8 cellular contexts compared by ENCODE assay signal in genomic region chr4:157992038-157992706, GRCh38.
A peak's percentile ranks its signal among the peaks of the same experiment; 100 is the strongest.
DNase-seq lines count a peak whose midpoint lies in the region; ATAC-seq, FAIRE-seq and TF ChIP-seq lines count a peak whose summit lies in the region.

No MANE protein-coding gene starts in this region.

- peaks cover 18% of the 10 kb centered on the region for H3K4me1 ChIP-seq in PC-3 (ENCODE audit: insufficient read depth, low read length)
- H3K4me1 ChIP-seq in left lung = peaks cover 3 to 12% of the 10 kb centered on the region in 2 donors
- peaks cover 8 to 12% of the 10 kb centered on the region in 2 donors for H3K4me1 ChIP-seq in thoracic aorta (ENCODE audit: control insufficient read depth in 1 of 2, low read depth in 2 of 2)

- H3K27me3 ChIP-seq in PC-3 (ENCODE audit: low read length) (no peaks in the 10 kb centered on the region), left lung (no peaks in the 10 kb centered on the region), thoracic aorta (replicated peaks; ENCODE audit: insufficient read depth) (no peaks in the 10 kb centered on the region)

- no TSS peak for BruUV-seq in PC-3 (replicated peaks; lab: Mats Ljungman, UMichigan)

- H3K9me3 ChIP-seq in PC-3 (ENCODE audit: low read length) = no peaks in the 10 kb centered on the region
- H3K9me3 ChIP-seq in left lung = no peaks in the 10 kb centered on the region
- no peaks in the 10 kb centered on the region for H3K9me3 ChIP-seq in thoracic aorta

- H3F3A ChIP-seq in PC-3 (ENCODE audit: low read length, unreplicated experiment) = no peaks in the 10 kb centered on the region

- peak overlapping the region; percentile 57 for H2AFZ ChIP-seq in PC-3 (ENCODE audit: low read length)

- intact Hi-C loops in PC-3 (cut with micrococcal nuclease) = loop anchor here (1.0 to 2.0 kb wide), 3 partner anchors 29 to 261 kb away; no protein-coding TSS in a partner anchor
- intact Hi-C loops in left lung (cut with DNase I) = loop anchor here in 1 of 2 donors (5.0 to 10.0 kb wide), 2 partner anchors 180 to 633 kb away; partner anchors contain the start of gene GASK1B

- CTCF ChIA-PET in PC-3 (lab: Charles Lee) = no interaction called here

- H3K4me2 ChIP-seq in PC-3 (ENCODE audit: low read length) = peak overlapping the region; percentile 75

- DNase-seq in AG10803 (ENCODE audit: low read depth) (peak; percentile 77), HTR-8/SVneo (ENCODE audit: insufficient read length, low spot score) (peak; percentile 20), PC-3 (peak; percentile 81), coronary artery (ENCODE audit: low spot score) (no peak), left lung (no peak), thoracic aorta (ENCODE audit: low spot score) (no peak), NCI-H1048 (lab: John Stamatoyannopoulos, UW) (no peak)

- no peaks in the 10 kb centered on the region for H4K20me1 ChIP-seq in PC-3 (ENCODE audit: low read length)

- H3K4me3 ChIP-seq in AG10803 (ENCODE audit: low read length) = peak overlapping the region; percentile 51
- peak overlapping the region; percentile 46; the same call in 1 of the 2 replicates for H3K4me3 ChIP-seq in PC-3 (ENCODE audit: low read length)
- peak overlapping the region; percentile 59 for H3K4me3 ChIP-seq in coronary artery
- peak overlapping the region; percentile 12 to 27 for H3K4me3 ChIP-seq in left lung
- H3K4me3 ChIP-seq in thoracic aorta = peak overlapping the region; percentile 81

- no peaks in the 10 kb centered on the region for H3K36me3 ChIP-seq in PC-3 (ENCODE audit: low read depth, low read length)
- no peaks in the 10 kb centered on the region for H3K36me3 ChIP-seq in left lung
- no peaks in the 10 kb centered on the region for H3K36me3 ChIP-seq in thoracic aorta

- no peaks in the 10 kb centered on the region for H3K79me2 ChIP-seq in PC-3 (ENCODE audit: low read length)

- ATAC-seq in PC-3 = peak; percentile 48
- ATAC-seq in left lung = peak; percentile 96
- peak; percentile 85 for ATAC-seq in thoracic aorta (ENCODE audit: insufficient number of reproducible peaks, low FRiP score, low read depth)

- no peaks in the 10 kb centered on the region for H3K9me2 ChIP-seq in PC-3 (replicated peaks; ENCODE audit: low read length)

- H3K27ac ChIP-seq in PC-3 (ENCODE audit: low read length) (no peak overlapping the region), coronary artery (peak overlapping the region; percentile 48 to 72), left lung (peak overlapping the region; percentile 63 to 83), thoracic aorta (peak overlapping the region; percentile 70 to 72)

- no peak for FAIRE-seq in HTR-8/SVneo (lab: Jason Lieb, UNC)

- no peak overlapping the region for H3K9ac ChIP-seq in PC-3 (ENCODE audit: low read length)

- POLR2A ChIA-PET in PC-3 (lab: Charles Lee; ENCODE audit: unreplicated experiment) = no interaction called here

- TF ChIP-seq CTCF in AG10803 (conservative IDR thresholded peaks at IDR 0.05; ENCODE audit: low read length) (peak; percentile 78), GM12874 (IDR thresholded peaks at IDR 0.05; ENCODE audit: insufficient read depth, low read depth, low read length) (peak; percentile 44), PC-3 (conservative IDR thresholded peaks at IDR 0.05; ENCODE audit: low read depth, low read length) (peak; percentile 71), coronary artery (IDR thresholded peaks at IDR 0.05) (peak; percentile 50), left lung (IDR thresholded peaks at IDR 0.05) (peak; percentile 57 to 62), thoracic aorta (IDR thresholded peaks at IDR 0.05) (peak; percentile 73)

Comparison
In these comparisons a context has a peak if more than half of its experiments do, and no peak if none do; other contexts are left out.
1. DNase-seq: peak in AG10803 (single experiment), HTR-8/SVneo (single experiment) and PC-3 (single experiment); none in coronary artery (single experiment), left lung (0 of 2), thoracic aorta (single experiment) and NCI-H1048 (single experiment).
2. H3K4me3 ChIP-seq: peak in every context shown above with its lines; median percentile 81 in thoracic aorta; 59 in coronary artery; 51 in AG10803; 46 in PC-3; 20 in left lung.
3. Peak in every context shown above with its lines, with median percentiles within 50 percentile points of each other: CTCF ChIP-seq and ATAC-seq.